ENCODE assay signal across 28 cellular contexts in the genomic region with DNA sequence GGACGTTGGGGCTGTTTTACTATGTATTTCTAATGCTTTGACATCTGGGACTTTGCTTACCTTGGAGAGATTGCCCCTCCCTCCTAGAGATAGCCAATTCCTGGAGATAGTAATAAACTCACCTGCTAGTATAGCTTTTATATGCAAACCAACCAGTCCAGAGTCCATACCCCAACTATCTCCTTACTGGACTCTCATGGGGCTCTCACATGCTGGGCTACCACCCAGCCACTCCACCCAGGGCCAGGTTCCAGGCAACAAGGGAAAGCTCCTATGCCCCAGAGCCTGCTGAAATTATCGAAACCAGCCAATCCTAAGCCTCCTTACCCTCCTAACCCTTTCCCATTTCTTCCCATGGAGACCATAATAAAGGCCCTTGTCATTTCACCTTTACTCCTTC. TPM values are rescaled to one million over a fixed set of nuclear protein-coding genes. Genes with fewer than 3 reads are reported as not detected.
DNase-seq lines count a peak whose midpoint lies in the region; ATAC-seq and TF ChIP-seq lines count a peak whose summit lies in the region.
"Had no signal": no experiment of that assay in that cellular context is flagged by ENCODE, and none has a peak within 500 bp of the region (broad histone marks: within the 10 kb centered on the region; RNA-seq: fewer than 3 reads in every experiment).

No MANE protein-coding gene starts in this region.

- H3K4me1 Mint-ChIP-seq in stimulated activated naive CD8-positive, alpha-beta T cell treated with anti-CD3 and anti-CD28 coated beads, Interleukin-15, Interleukin-2, amounts not matched to agents 100 ng/mL and 50 ng/mL, for 24 hours (ENCODE audit: low read depth): peaks cover 62% of the 10 kb centered on the region
- peaks cover 51% of the 10 kb centered on the region for H3K4me1 Mint-ChIP-seq in activated naive CD8-positive, alpha-beta T cell treated with anti-CD3 and anti-CD28 coated beads, Interleukin-2, amount 50 U/mL, for 24 hours
- H3K4me1 Mint-ChIP-seq: GM23338 had no signal

- no peaks in the 10 kb centered on the region for H3K27me3 ChIP-seq in uterus
- H3K27me3 ChIP-seq: BLaER1, left lung, tibial nerve had no signal

- peaks cover 41% of the 10 kb centered on the region for H3K36me3 Mint-ChIP-seq in stimulated activated naive CD8-positive, alpha-beta T cell treated with anti-CD3 and anti-CD28 coated beads, Interleukin-15, Interleukin-2, amounts not matched to agents 100 ng/mL and 50 ng/mL, for 24 hours (ENCODE audit: low read depth)
- peaks cover 23% of the 10 kb centered on the region for H3K36me3 Mint-ChIP-seq in activated naive CD8-positive, alpha-beta T cell treated with anti-CD3 and anti-CD28 coated beads, Interleukin-2, amount 50 U/mL, for 24 hours (ENCODE audit: low read depth)

- H3K9me3 ChIP-seq in mucosa of descending colon (no peaks in the 10 kb centered on the region), uterus (no peaks in the 10 kb centered on the region)
- H3K9me3 ChIP-seq: BLaER1, left lung, tibial nerve had no signal

- H3K27me3 Mint-ChIP-seq in stimulated activated naive CD8-positive, alpha-beta T cell treated with anti-CD3 and anti-CD28 coated beads, Interleukin-15, Interleukin-2, amounts not matched to agents 100 ng/mL and 50 ng/mL, for 24 hours: no peaks in the 10 kb centered on the region
- H3K27me3 Mint-ChIP-seq in activated naive CD8-positive, alpha-beta T cell treated with anti-CD3 and anti-CD28 coated beads, Interleukin-2, amount 50 U/mL, for 24 hours: no peaks in the 10 kb centered on the region
- H3K27me3 Mint-ChIP-seq: activated CD4-positive, alpha-beta T cell treated with anti-CD3 and anti-CD28 coated beads, Interleukin-2, amount 10 ng/mL, durations not matched to agents 7 days and 5 days had no signal

- peaks cover 4% of the 10 kb centered on the region for H3K4me1 ChIP-seq in mucosa of descending colon (ENCODE audit: low read depth)
- H3K4me1 ChIP-seq in uterus: no peaks in the 10 kb centered on the region
- H3K4me1 ChIP-seq: BLaER1, left lung had no signal

- intact Hi-C loops in mucosa of descending colon (cut with DNase I, micrococcal nuclease) (no loop called here), uterus (cut with DNase I; ENCODE audit: low total_unique reads) (no loop called here)

- TF ChIP-seq CTCF in mucosa of descending colon (IDR thresholded peaks at IDR 0.05) (no peak), uterus (IDR thresholded peaks at IDR 0.05) (no peak)

- DNase-seq in stimulated activated naive CD8-positive, alpha-beta T cell treated with anti-CD3 and anti-CD28 coated beads, Interleukin-15, Interleukin-2, amounts not matched to agents 100 U/mL and 50 U/mL, for 24 hours: no peak
- no peak for DNase-seq in activated naive CD8-positive, alpha-beta T cell treated with anti-CD3 and anti-CD28 coated beads, Interleukin-2, amount 50 U/mL, for 24 hours
- DNase-seq in mucosa of descending colon (peak; percentile 52 to 62 (median 58)), ecto neural progenitor cell (ENCODE audit: low spot score) (no peak), uterus (no peak)
- DNase-seq in activated CD8-positive, alpha-beta memory T cell treated with anti-CD3 and anti-CD28 coated beads, Interleukin-2, amount 50 U/mL, for 48 hours: no peak
- DNase-seq: activated CD4-positive, alpha-beta T cell treated with anti-CD3 and anti-CD28 coated beads, Interleukin-2, amount 10 ng/mL, durations not matched to agents 7 days and 5 days; activated CD8-positive, alpha-beta memory T cell treated with anti-CD3 and anti-CD28 coated beads, Interleukin-2, amount 50 U/mL, for 4 hours; activated gamma-delta T cell; effector memory CD4-positive, alpha-beta T cell; EL; glutamatergic neuron; Kasumi-1; left lung; mesendoderm; MV-4-11; NCI-H1436 treated with DMSO at 0.1 percent for 48 hours; NCI-H345; NCI-H774; right cardiac atrium; T-helper 9 cell had no signal

- ATAC-seq in stimulated activated naive CD8-positive, alpha-beta T cell treated with anti-CD3 and anti-CD28 coated beads, Interleukin-15, Interleukin-2, amounts not matched to agents 100 U/mL and 50 U/mL, for 24 hours: no peak
- no peak for ATAC-seq in activated naive CD8-positive, alpha-beta T cell treated with anti-CD3 and anti-CD28 coated beads, Interleukin-2, amount 50 U/mL, for 24 hours
- peak; percentile 85 for ATAC-seq in mucosa of descending colon
- ATAC-seq: GM23338, left lung, right cardiac atrium had no signal

- H3K4me3 ChIP-seq in mucosa of descending colon (no peak overlapping the region), uterus (no peak overlapping the region)
- H3K4me3 ChIP-seq: BLaER1, coronary artery, GM23338, left lung, tibial nerve had no signal

- peak overlapping the region; percentile 83 for H3K27ac Mint-ChIP-seq in stimulated activated naive CD8-positive, alpha-beta T cell treated with anti-CD3 and anti-CD28 coated beads, Interleukin-15, Interleukin-2, amounts not matched to agents 100 ng/mL and 50 ng/mL, for 24 hours
- H3K27ac Mint-ChIP-seq in activated naive CD8-positive, alpha-beta T cell treated with anti-CD3 and anti-CD28 coated beads, Interleukin-2, amount 50 U/mL, for 24 hours: peak overlapping the region; percentile 95
- H3K27ac Mint-ChIP-seq: activated CD4-positive, alpha-beta T cell treated with anti-CD3 and anti-CD28 coated beads, Interleukin-2, amount 10 ng/mL, durations not matched to agents 7 days and 5 days; GM23338 had no signal

- no peak for TF ChIP-seq POLR2A in uterus (IDR thresholded peaks at IDR 0.05)

- peak overlapping the region; percentile 35 for H3K4me3 Mint-ChIP-seq in stimulated activated naive CD8-positive, alpha-beta T cell treated with anti-CD3 and anti-CD28 coated beads, Interleukin-15, Interleukin-2, amounts not matched to agents 100 ng/mL and 50 ng/mL, for 24 hours
- H3K4me3 Mint-ChIP-seq in activated naive CD8-positive, alpha-beta T cell treated with anti-CD3 and anti-CD28 coated beads, Interleukin-2, amount 50 U/mL, for 24 hours: no peak overlapping the region
- H3K4me3 Mint-ChIP-seq: activated CD4-positive, alpha-beta T cell treated with anti-CD3 and anti-CD28 coated beads, Interleukin-2, amount 10 ng/mL, durations not matched to agents 7 days and 5 days; GM23338 had no signal

- no peak overlapping the region for H3K27ac ChIP-seq in uterus
- H3K27ac ChIP-seq: BLaER1, coronary artery, left lung, tibial nerve, VCaP had no signal

- H3K36me3 ChIP-seq in mucosa of descending colon (ENCODE audit: low read depth) (no peaks in the 10 kb centered on the region), uterus (no peaks in the 10 kb centered on the region)
- H3K36me3 ChIP-seq: tibial nerve had no signal

- peaks cover 4% of the 10 kb centered on the region for H3K9me3 Mint-ChIP-seq in stimulated activated naive CD8-positive, alpha-beta T cell treated with anti-CD3 and anti-CD28 coated beads, Interleukin-15, Interleukin-2, amounts not matched to agents 100 ng/mL and 50 ng/mL, for 24 hours
- H3K9me3 Mint-ChIP-seq in activated naive CD8-positive, alpha-beta T cell treated with anti-CD3 and anti-CD28 coated beads, Interleukin-2, amount 50 U/mL, for 24 hours: no peaks in the 10 kb centered on the region
- H3K9me3 Mint-ChIP-seq: GM23338 had no signal

RNA-seq across cellular contexts. Expression of gene MGP, which starts 25.5 kb away (rescaled TPM):
- 100 to 1,000 TPM in 2 of 3 donors, 10 to 100 TPM in 1; 42.9 to 655 (median 121) TPM for total RNA-seq in mucosa of descending colon
- 1,000 to 10,000 TPM in 2 of 4 donors, 100 to 1,000 TPM in 2; 136 to 2,566 (median 1,232) TPM for total RNA-seq in uterus
- total RNA-seq: GM23338, myocyte had no signal

RNA-seq across cellular contexts. Expression of gene ERP27, which starts 27.2 kb away (rescaled TPM):
- total RNA-seq in mucosa of descending colon (1 to 10 TPM; 1.4 to 5.6 (median 4.1) TPM), uterus (1 to 10 TPM in 2 of 4 donors, under 1 TPM in 1, not detected in 1; 0.61 to 2.6 (median 1.5) TPM)
- total RNA-seq: GM23338, myocyte, tibial nerve had no signal

RNA-seq across cellular contexts. Expression of gene ARHGDIB, which starts 50.3 kb away (rescaled TPM):
- total RNA-seq in mucosa of descending colon: 10 to 100 TPM; 26.2 to 78.2 (median 37.8) TPM
- total RNA-seq in uterus: 100 to 1,000 TPM in 1 of 4 donors, 10 to 100 TPM in 3; 28.4 to 175 (median 59.9) TPM
- total RNA-seq: GM23338, myocyte had no signal

Comparison
In these comparisons a context has a peak if more than half of its experiments do, and no peak if none do; other contexts are left out.
1. DNase-seq: peak in mucosa of descending colon (3 of 3); none in stimulated activated naive CD8-positive, alpha-beta T cell treated with anti-CD3 and anti-CD28 coated beads, Interleukin-15, Interleukin-2, amounts not matched to agents 100 U/mL and 50 U/mL, for 24 hours (single experiment), activated naive CD8-positive, alpha-beta T cell treated with anti-CD3 and anti-CD28 coated beads, Interleukin-2, amount 50 U/mL, for 24 hours (single experiment), ecto neural progenitor cell (single experiment), uterus (0 of 2) and activated CD8-positive, alpha-beta memory T cell treated with anti-CD3 and anti-CD28 coated beads, Interleukin-2, amount 50 U/mL, for 48 hours (single experiment).